In the genomic region with DNA sequence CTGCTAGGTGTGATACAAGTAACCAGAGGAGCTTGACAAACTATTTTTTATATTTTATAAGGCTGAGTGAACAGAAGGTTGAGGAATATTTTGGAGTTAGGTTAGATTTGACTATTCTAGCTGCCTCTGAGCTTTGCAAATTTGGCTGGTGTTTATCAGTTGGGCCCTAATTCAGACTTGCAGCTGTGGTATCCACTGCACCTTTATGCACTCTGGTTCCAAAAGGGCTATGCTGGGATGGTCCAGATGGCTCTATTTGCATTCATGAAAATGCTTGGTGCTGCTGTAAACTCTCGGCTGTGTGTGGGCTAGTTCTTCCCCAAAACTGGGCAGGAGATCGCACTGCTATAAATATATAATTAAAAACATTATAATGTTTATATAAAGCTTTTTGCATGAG, we compare ENCODE assay signal across 17 cellular contexts.
A peak's percentile ranks its signal among the peaks of the same experiment; 100 is the strongest.
DNase-seq lines count a peak whose midpoint lies in the region; ATAC-seq, FAIRE-seq and TF ChIP-seq lines count a peak whose summit lies in the region.
"Had no signal": no experiment of that assay in that cellular context is flagged by ENCODE, and none has a peak within 500 bp of the region (broad histone marks: within the 10 kb centered on the region; RNA-seq: fewer than 3 reads in every experiment).

No MANE protein-coding gene starts in this region.

- no peaks in the 10 kb centered on the region for H4K20me1 ChIP-seq in keratinocyte (ENCODE audit: control insufficient read depth, extremely low read depth, insufficient read depth, low read length)

- H3K36me3 ChIP-seq in keratinocyte (ENCODE audit: control insufficient read depth in 2 of 2, extremely low read depth in 1 of 2, insufficient read depth in 2 of 2, low read length in 2 of 2) (no peaks in the 10 kb centered on the region), BE2C (no peaks in the 10 kb centered on the region)
- H3K36me3 ChIP-seq: HAP-1 had no signal

- peak overlapping the region; percentile 45 for H3K4me2 ChIP-seq in keratinocyte (ENCODE audit: control insufficient read depth, extremely low read depth, insufficient read depth, low read depth, low read length)
- H3K4me2 ChIP-seq: A549 had no signal

- peaks cover 20% of the 10 kb centered on the region for H3K4me1 ChIP-seq in keratinocyte (ENCODE audit: control insufficient read depth, extremely low read depth, insufficient read depth, low read length)
- no peaks in the 10 kb centered on the region for H3K4me1 ChIP-seq in BE2C
- H3K4me1 ChIP-seq: A549 had no signal

- H3K4me3 ChIP-seq in keratinocyte (ENCODE audit: control insufficient read depth in 2 of 3, extremely low read depth in 1 of 3, insufficient read depth in 2 of 3, low read depth in 1 of 3, low read length in 3 of 3) (no peak overlapping the region), BE2C (ENCODE audit: low read depth, low read length) (no peak overlapping the region), foreskin fibroblast (ENCODE audit: low read depth in 1 of 2, low read length in 2 of 2) (no peak overlapping the region)
- H3K4me3 ChIP-seq: A549, HAP-1 had no signal

- DNase-seq in NCI-H1694 (lab: John Stamatoyannopoulos, UW) (peak; percentile 11), NCI-H526 treated with DMSO at 0.1 percent for 48 hours (lab: John Stamatoyannopoulos, UW) (peak; percentile 3), keratinocyte (ENCODE audit: low read depth, low spot score) (no peak), BE2C (no peak), sciatic nerve (ENCODE audit: low spot score) (no peak), foreskin fibroblast (no peak)
- DNase-seq: CD8-positive, alpha-beta memory T cell; DND-41; GDM1; HFFc6 had no signal

- no peak overlapping the region for H2AFZ ChIP-seq in keratinocyte (ENCODE audit: control insufficient read depth, low read length)

- no peaks in the 10 kb centered on the region for H3K9me1 ChIP-seq in keratinocyte (ENCODE audit: control insufficient read depth, extremely low read depth, insufficient read depth, low read length)

- intact Hi-C loops in sciatic nerve (cut with DNase I), result no loop called here

- no peak for FAIRE-seq in keratinocyte (lab: Jason Lieb, UNC)
- FAIRE-seq: GM12892, H1, HepG2, HTR-8/SVneo had no signal

- H3K9ac ChIP-seq in keratinocyte (ENCODE audit: control insufficient read depth, extremely low read depth, insufficient read depth, low read length), result no peak overlapping the region

- H3K9me3 ChIP-seq in keratinocyte (ENCODE audit: control insufficient read depth, low read depth, low read length) (no peaks in the 10 kb centered on the region), BE2C (no peaks in the 10 kb centered on the region)
- H3K9me3 ChIP-seq: A549, HAP-1 had no signal

- dilution Hi-C loops in keratinocyte (cut with MboI; ENCODE audit: extremely low pct_ligation_motif_present, low sequenced_read_pairs), result loop anchor here (25.0 kb wide), 1 partner anchor 215 kb away; no protein-coding TSS in a partner anchor

- H3K27me3 ChIP-seq in keratinocyte (ENCODE audit: control insufficient read depth, extremely low read depth, insufficient read depth, low read length) (no peaks in the 10 kb centered on the region), BE2C (no peaks in the 10 kb centered on the region)

- H3K79me2 ChIP-seq in keratinocyte (ENCODE audit: control insufficient read depth, insufficient read depth, low read length), result no peaks in the 10 kb centered on the region

- no peak overlapping the region for H3K27ac ChIP-seq in keratinocyte (ENCODE audit: control insufficient read depth, insufficient read depth, low read length)
- H3K27ac ChIP-seq: A549 had no signal

- no peak for ATAC-seq in HG03108 (IDR thresholded peaks at IDR 0.05; ENCODE audit: unreplicated experiment)
- ATAC-seq in sciatic nerve, result no peak
- ATAC-seq: A549, HepG2 had no signal

- TF ChIP-seq CTCF in keratinocyte (optimal IDR thresholded peaks at IDR 0.05 in 1 of 3, IDR thresholded peaks at IDR 0.05 in 1 of 3, conservative IDR thresholded peaks at IDR 0.05 in 1 of 3; ENCODE audit: extremely low read depth in 1 of 3, insufficient read depth in 2 of 3, low read length in 3 of 3) (no peak), BE2C (IDR thresholded peaks at IDR 0.05; ENCODE audit: low read depth, low read length) (no peak), foreskin fibroblast (IDR thresholded peaks at IDR 0.05; ENCODE audit: low read depth, low read length) (no peak)

Comparison
In these comparisons a context has a peak if more than half of its experiments do, and no peak if none do; other contexts are left out.
1. DNase-seq: peak in NCI-H1694 (single experiment) and NCI-H526 treated with DMSO at 0.1 percent for 48 hours (single experiment); none in keratinocyte (single experiment), BE2C (single experiment), sciatic nerve (single experiment) and foreskin fibroblast (0 of 2).